ENCODE assay signal across 2 cellular contexts in the genomic region with DNA sequence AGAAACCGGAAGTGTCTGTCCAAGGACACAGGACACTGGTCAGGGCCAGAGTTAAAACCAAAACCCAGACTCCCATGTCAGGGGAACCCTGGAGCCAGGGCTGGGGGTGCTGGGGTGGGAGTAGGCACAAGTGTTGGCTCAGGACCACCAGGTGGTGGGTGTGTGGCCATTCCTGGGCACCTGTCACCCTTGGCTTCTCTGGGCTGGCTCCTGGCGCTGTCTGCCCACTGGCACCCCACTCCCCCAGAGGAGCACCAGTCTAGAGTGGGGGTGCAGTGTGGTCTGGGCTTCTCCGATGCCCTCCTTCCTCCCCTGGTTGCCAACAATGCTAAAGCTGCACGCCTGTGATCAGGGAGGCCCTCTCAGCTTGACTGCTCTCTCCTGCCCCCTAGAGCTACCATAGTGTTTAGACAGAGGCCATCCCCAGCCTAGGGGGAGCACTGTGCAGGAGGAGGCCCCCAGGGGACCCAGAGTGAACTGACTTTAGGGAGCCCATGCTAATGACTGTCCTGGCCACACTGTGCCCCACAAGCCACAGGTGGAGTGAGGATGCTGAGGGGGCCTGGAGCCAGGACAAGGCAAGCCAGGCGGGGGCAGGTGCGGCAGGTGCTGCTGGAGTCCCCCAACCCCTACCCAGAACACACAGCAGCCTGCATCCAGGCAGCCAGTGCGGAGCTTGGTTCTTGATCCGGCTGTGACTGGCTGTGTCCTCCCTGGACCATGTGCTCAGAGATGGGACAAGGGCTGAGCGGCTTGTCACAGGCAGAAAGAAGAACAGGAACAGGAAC.
TF ChIP-seq lines count a peak whose summit lies in the region.

No MANE protein-coding gene starts in this region.

TF ChIP-seq in HEK293, 187 proteins besides CTCF, POLR2A, EP300 and RAD21 (continued from another document):
- TF ChIP-seq ZNF645 (tag by site-specific recombination; IDR thresholded peaks at IDR 0.05) (no peak), OSR2 (tag by site-specific recombination; IDR thresholded peaks at IDR 0.05) (no peak), HOXC10 (CRISPR knock-in tag; IDR thresholded peaks at IDR 0.05) (no peak), ZIC2 (tag by site-specific recombination; IDR thresholded peaks at IDR 0.05) (peak; percentile 28; the same call in 1 of the 2 replicates), ZNF624 (tag by site-specific recombination; IDR thresholded peaks at IDR 0.05) (no peak), ZNF24 (tag by site-specific recombination; IDR thresholded peaks at IDR 0.05) (no peak), SCRT2 (tag by site-specific recombination; IDR thresholded peaks at IDR 0.05) (peak; percentile 58; the same call in 1 of the 2 replicates), ZNF138 (tag by site-specific recombination; IDR thresholded peaks at IDR 0.05; ENCODE audit: borderline replicate concordance) (no peak), ELK4 (IDR thresholded peaks at IDR 0.05; ENCODE audit: borderline replicate concordance, low read depth, low read length) (no peak), ZNF239 (tag by site-specific recombination; IDR thresholded peaks at IDR 0.05) (no peak), MZF1 (tag by site-specific recombination; IDR thresholded peaks at IDR 0.05; ENCODE audit: borderline replicate concordance) (0 out of 2 replicates have a peak, but pooled peaks have one; percentile 50)
TF ChIP-seq in HEK293: peak in this region for 8.

TF ChIP-seq in K562, 482 proteins besides CTCF, POLR2A, EP300 and RAD21 (continued from another document):
- no peak for TF ChIP-seq ZNF436 (CRISPR knock-in tag; IDR thresholded peaks at IDR 0.05)
- peak; percentile 54 for TF ChIP-seq SMC3 (conservative IDR thresholded peaks at IDR 0.05; ENCODE audit: insufficient read depth, low read depth, low read length)
- TF ChIP-seq HNRNPUL1 (IDR thresholded peaks at IDR 0.05; ENCODE audit: low read length) = no peak
- peak; percentile 38; the same call in 1 of the 2 replicates for TF ChIP-seq STAG1 (CRISPR knock-in tag; IDR thresholded peaks at IDR 0.05; ENCODE audit: borderline replicate concordance)
- TF ChIP-seq GATAD2A (IDR thresholded peaks at IDR 0.05) = no peak
- peak; percentile 95 for TF ChIP-seq ZNF263 (CRISPR knock-in tag; IDR thresholded peaks at IDR 0.05; ENCODE audit: borderline replicate concordance)
- TF ChIP-seq GATAD2B (IDR thresholded peaks at IDR 0.05; ENCODE audit: borderline replicate concordance) = no peak
- TF ChIP-seq, protein P1, sequence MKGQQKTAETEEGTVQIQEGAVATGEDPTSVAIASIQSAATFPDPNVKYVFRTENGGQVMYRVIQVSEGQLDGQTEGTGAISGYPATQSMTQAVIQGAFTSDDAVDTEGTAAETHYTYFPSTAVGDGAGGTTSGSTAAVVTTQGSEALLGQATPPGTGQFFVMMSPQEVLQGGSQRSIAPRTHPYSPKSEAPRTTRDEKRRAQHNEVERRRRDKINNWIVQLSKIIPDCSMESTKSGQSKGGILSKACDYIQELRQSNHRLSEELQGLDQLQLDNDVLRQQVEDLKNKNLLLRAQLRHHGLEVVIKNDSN (CRISPR knock-in tag; IDR thresholded peaks at IDR 0.05) = peak; percentile 48; the same call in 1 of the 2 replicates
- no peak for TF ChIP-seq AFF4 (CRISPR knock-in tag; IDR thresholded peaks at IDR 0.05)
- no peak for TF ChIP-seq PTRF (tag; IDR thresholded peaks at IDR 0.05)
- TF ChIP-seq FOXP4 (CRISPR knock-in tag; IDR thresholded peaks at IDR 0.05; ENCODE audit: borderline replicate concordance) = no peak
- TF ChIP-seq KLF16 (IDR thresholded peaks at IDR 0.05) = peak; percentile 37; the same call in 1 of the 2 replicates
- no peak for TF ChIP-seq BRF1 (IDR thresholded peaks at IDR 0.05; ENCODE audit: borderline replicate concordance, extremely low read depth, insufficient read length)
TF ChIP-seq in K562: peak in this region for 14.
